1 cellular context compared by ENCODE assay signal in the genomic region with DNA sequence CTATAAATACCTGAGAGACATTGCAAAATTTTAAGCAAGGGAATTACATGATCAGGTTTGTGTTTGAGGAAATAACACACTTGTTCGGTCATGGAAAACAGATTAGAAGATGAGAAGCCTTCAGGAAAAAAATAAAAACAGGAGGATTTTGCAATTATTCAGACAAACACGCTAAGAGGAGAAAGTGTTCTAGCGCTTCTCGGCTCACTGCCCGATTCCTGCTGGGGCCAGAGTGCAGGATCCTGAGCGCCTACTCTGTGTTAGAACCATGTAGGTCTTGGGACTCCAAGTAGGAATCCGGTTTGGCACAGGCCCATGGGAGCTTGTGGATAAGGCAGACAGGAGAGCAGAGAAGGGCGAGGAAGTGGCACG.
TF ChIP-seq lines count a peak whose summit lies in the region.

No MANE protein-coding gene starts in this region.

TF ChIP-seq in IMR-90, 13 proteins besides CTCF, POLR2A, EP300 and RAD21:
- TF ChIP-seq FOS (IDR thresholded peaks at IDR 0.05; ENCODE audit: low read depth, low read length), result no peak
- TF ChIP-seq NFE2L2 (IDR thresholded peaks at IDR 0.05; ENCODE audit: low read depth, low read length), result no peak
TF ChIP-seq in IMR-90: peak in this region for 0.
